ENCODE assay signal across 9 cellular contexts in the genomic region with DNA sequence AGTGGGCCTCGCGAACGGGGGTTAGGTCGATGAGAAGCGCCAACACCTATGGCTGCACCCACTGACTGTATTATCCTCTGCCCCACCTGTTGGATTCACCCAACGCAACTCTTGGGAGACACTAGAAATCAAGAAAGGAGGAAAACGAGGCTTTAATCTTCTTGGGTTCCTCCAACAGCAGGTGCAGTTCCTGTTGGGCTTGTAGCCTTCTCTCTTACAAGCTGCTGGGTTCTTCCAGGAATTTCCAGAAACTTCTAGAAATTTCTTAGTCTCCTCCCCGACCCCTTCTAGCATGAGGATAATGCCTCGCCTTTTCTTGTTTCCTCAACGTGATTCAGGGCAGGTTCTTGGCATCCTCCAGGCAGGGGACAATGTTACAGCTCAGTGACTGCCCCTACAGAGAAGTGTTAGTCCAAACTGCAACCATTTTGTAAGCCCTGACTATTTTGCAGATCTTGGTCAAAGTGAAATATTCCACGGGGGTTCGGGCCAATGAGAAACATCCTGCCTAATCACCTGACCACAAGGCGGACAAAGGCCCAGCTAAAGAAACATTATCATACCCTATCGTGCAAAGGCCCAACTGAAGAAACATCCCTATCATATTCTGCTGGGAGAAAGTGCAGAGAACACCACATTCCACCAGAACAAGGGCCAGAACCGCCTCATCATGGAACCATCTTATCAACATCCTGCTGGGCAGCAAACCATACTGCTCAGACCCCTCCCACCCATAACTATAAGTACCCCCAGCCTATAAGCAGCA. TPM values are rescaled to one million over a fixed set of nuclear protein-coding genes. Genes with fewer than 3 reads are reported as not detected.
DNase-seq lines count a peak whose midpoint lies in the region; ATAC-seq, FAIRE-seq and TF ChIP-seq lines count a peak whose summit lies in the region.
"Had no signal": no experiment of that assay in that cellular context is flagged by ENCODE, and none has a peak within 500 bp of the region (broad histone marks: within the 10 kb centered on the region; RNA-seq: fewer than 3 reads in every experiment).

No MANE protein-coding gene starts in this region.

- H3K27ac ChIP-seq in HUES48 (ENCODE audit: low read depth, low read length) (no peak overlapping the region), keratinocyte (ENCODE audit: control insufficient read depth, insufficient read depth, low read length) (no peak overlapping the region)

- H3K4me3 ChIP-seq in HUES48 (ENCODE audit: low read depth, low read length) (peak overlapping the region; percentile 70), keratinocyte (ENCODE audit: control insufficient read depth in 2 of 3, extremely low read depth in 1 of 3, insufficient read depth in 2 of 3, low read depth in 1 of 3, low read length in 3 of 3) (peak overlapping the region in 1 of 3 experiments; percentile 34)

- peaks cover 36% of the 10 kb centered on the region for H3K36me3 Mint-ChIP-seq in brain
- H3K36me3 Mint-ChIP-seq in stimulated activated memory B cell treated with anti-CD40 and anti-IgM and Interleukin-4, amounts not matched to agents 10 μg/mL and 1 μg/mL and 100 μg/mL, for 72 hours, result no peaks in the 10 kb centered on the region

- DNase-seq in keratinocyte (ENCODE audit: low read depth, low spot score), result no peak
- DNase-seq in NCI-H2171 (lab: John Stamatoyannopoulos, UW), result no peak
- no peak for DNase-seq in SK-N-DZ (ENCODE audit: low spot score)
- DNase-seq in DMS53 treated with DMSO at 0.1 percent for 48 hours (lab: John Stamatoyannopoulos, UW; ENCODE audit: unreplicated experiment), result no peak
- DNase-seq: activated CD8-positive, alpha-beta memory T cell treated with anti-CD3 and anti-CD28 coated beads, Interleukin-2, amount 50 U/mL, for 48 hours had no signal

- H2AFZ ChIP-seq in keratinocyte (ENCODE audit: control insufficient read depth, low read length), result no peak overlapping the region

- no peaks in the 10 kb centered on the region for H4K20me1 ChIP-seq in keratinocyte (ENCODE audit: control insufficient read depth, extremely low read depth, insufficient read depth, low read length)

- H3K36me3 ChIP-seq in HUES48 (ENCODE audit: control insufficient read depth, insufficient read depth, low read length), result peaks cover 14% of the 10 kb centered on the region
- H3K36me3 ChIP-seq in keratinocyte (ENCODE audit: control insufficient read depth in 2 of 2, extremely low read depth in 1 of 2, insufficient read depth in 2 of 2, low read length in 2 of 2), result no peaks in the 10 kb centered on the region

- peaks cover 81% of the 10 kb centered on the region for H3K4me1 Mint-ChIP-seq in brain
- peaks cover 10% of the 10 kb centered on the region for H3K4me1 Mint-ChIP-seq in stimulated activated memory B cell treated with anti-CD40 and anti-IgM and Interleukin-4, amounts not matched to agents 10 μg/mL and 1 μg/mL and 100 μg/mL, for 72 hours

- no peaks in the 10 kb centered on the region for H3K9me1 ChIP-seq in keratinocyte (ENCODE audit: control insufficient read depth, extremely low read depth, insufficient read depth, low read length)

- peak overlapping the region; percentile 69 to 96 (median 88) for H3K27ac Mint-ChIP-seq in brain
- H3K27ac Mint-ChIP-seq in stimulated activated memory B cell treated with anti-CD40 and anti-IgM and Interleukin-4, amounts not matched to agents 10 μg/mL and 1 μg/mL and 100 μg/mL, for 72 hours, result no peak overlapping the region

- peaks cover 3% of the 10 kb centered on the region for H3K27me3 Mint-ChIP-seq in brain
- H3K27me3 Mint-ChIP-seq in stimulated activated memory B cell treated with anti-CD40 and anti-IgM and Interleukin-4, amounts not matched to agents 10 μg/mL and 1 μg/mL and 100 μg/mL, for 72 hours, result peaks cover 66% of the 10 kb centered on the region

- no peak for ATAC-seq in stimulated activated memory B cell treated with anti-CD40 and anti-IgM and Interleukin-4, amounts not matched to agents 10 μg/mL and 1 μg/mL and 100 μg/mL, for 72 hours
- no peak for ATAC-seq in HG03280 (IDR thresholded peaks at IDR 0.05; ENCODE audit: unreplicated experiment)

- dilution Hi-C loops in keratinocyte (cut with MboI; ENCODE audit: extremely low pct_ligation_motif_present, low sequenced_read_pairs), result no loop called here

- no peaks in the 10 kb centered on the region for H3K79me2 ChIP-seq in keratinocyte (ENCODE audit: control insufficient read depth, insufficient read depth, low read length)

- H3K9me3 ChIP-seq in HUES48 (ENCODE audit: control insufficient read depth, insufficient read depth, low read length) (no peaks in the 10 kb centered on the region), keratinocyte (ENCODE audit: control insufficient read depth, low read depth, low read length) (no peaks in the 10 kb centered on the region)

- peaks cover 0 to 3% (median 0%) of the 10 kb centered on the region in 5 experiments for H3K9me3 Mint-ChIP-seq in brain
- no peaks in the 10 kb centered on the region for H3K9me3 Mint-ChIP-seq in stimulated activated memory B cell treated with anti-CD40 and anti-IgM and Interleukin-4, amounts not matched to agents 10 μg/mL and 1 μg/mL and 100 μg/mL, for 72 hours

- no peak for TF ChIP-seq CTCF in brain (conservative IDR thresholded peaks at IDR 0.05)
- TF ChIP-seq CTCF in keratinocyte (optimal IDR thresholded peaks at IDR 0.05 in 1 of 3, IDR thresholded peaks at IDR 0.05 in 1 of 3, conservative IDR thresholded peaks at IDR 0.05 in 1 of 3; ENCODE audit: extremely low read depth in 1 of 3, insufficient read depth in 2 of 3, low read length in 3 of 3), result no peak

- H3K4me2 ChIP-seq in keratinocyte (ENCODE audit: control insufficient read depth, extremely low read depth, insufficient read depth, low read depth, low read length), result peak overlapping the region; percentile 52

- H3K27me3 ChIP-seq in HUES48 (ENCODE audit: control insufficient read depth, insufficient read depth, low read length) (peaks cover 4% of the 10 kb centered on the region; the same call in 1 of the 2 replicates), keratinocyte (ENCODE audit: control insufficient read depth, extremely low read depth, insufficient read depth, low read length) (no peaks in the 10 kb centered on the region)

- H3K9ac ChIP-seq in HUES48 (ENCODE audit: low read depth, low read length) (no peak overlapping the region), keratinocyte (ENCODE audit: control insufficient read depth, extremely low read depth, insufficient read depth, low read length) (no peak overlapping the region)

- H3K4me1 ChIP-seq in HUES48 (ENCODE audit: control insufficient read depth, insufficient read depth, low read length) (0 out of 2 replicates have a peak, but pooled peaks cover 7% of the 10 kb centered on the region), keratinocyte (ENCODE audit: control insufficient read depth, extremely low read depth, insufficient read depth, low read length) (peaks cover 11% of the 10 kb centered on the region)

- FAIRE-seq in keratinocyte (lab: Jason Lieb, UNC), result no peak

- peak overlapping the region; percentile 83 to 88 (median 84) for H3K4me3 Mint-ChIP-seq in brain
- H3K4me3 Mint-ChIP-seq in stimulated activated memory B cell treated with anti-CD40 and anti-IgM and Interleukin-4, amounts not matched to agents 10 μg/mL and 1 μg/mL and 100 μg/mL, for 72 hours, result peak overlapping the region; percentile 38

RNA-seq across cellular contexts. Expression of a gene that starts 0.6 kb away (rescaled TPM):
- polyA plus RNA-seq in brain (ENCODE audit: insufficient read depth, low read depth, low replicate concordance), result 59.3 TPM
- 0.16 to 0.28 TPM (median 0.24 TPM) in 3 replicates for polyA plus RNA-seq in keratinocyte
- 0.84 TPM for polyA plus RNA-seq in keratinocyte (2011; ENCODE audit: low read depth)
- 0.21 TPM in 2 replicates for polyA plus RNA-seq in keratinocyte (2011; cell fraction: cytosol; rRNA removed)
- polyA plus RNA-seq in keratinocyte (2011; cell fraction: nucleus; rRNA removed), result 0.23 and 0.24 TPM in 2 replicates
- 0.19 and 1.0 TPM in 2 replicates for polyA plus RNA-seq in keratinocyte (2012; ENCODE audit: low replicate concordance)
- polyA minus RNA-seq in keratinocyte, result 0.38 to 1.4 TPM in 2 of 3 replicates, not detected in the other
- not detected for polyA minus RNA-seq in keratinocyte (2011; cell fraction: cytosol; rRNA and poly(A)+ RNA removed)
- not detected in 2 replicates for polyA minus RNA-seq in keratinocyte (2011; cell fraction: nucleus; rRNA and poly(A)+ RNA removed)
- polyA plus RNA-seq in SK-N-DZ (2014; cell fraction: cytosol; rRNA removed), result 28.2 and 30.8 TPM in 2 replicates
- polyA plus RNA-seq in SK-N-DZ (2014; cell fraction: nucleus; rRNA removed), result 8.5 and 9.0 TPM in 2 replicates

RNA-seq across cellular contexts. Expression of a gene that starts 23.7 kb away (rescaled TPM):
- polyA plus RNA-seq in brain (ENCODE audit: insufficient read depth, low read depth, low replicate concordance), result 21.3 TPM
- polyA plus RNA-seq in keratinocyte, result 0.01 TPM in 1 of 3 replicates, not detected in the others
- not detected for polyA plus RNA-seq in keratinocyte (2011; ENCODE audit: low read depth)
- not detected in 2 replicates for polyA plus RNA-seq in keratinocyte (2011; cell fraction: cytosol; rRNA removed)
- 0.03 TPM in 1 of 2 replicates, not detected in the other for polyA plus RNA-seq in keratinocyte (2011; cell fraction: nucleus; rRNA removed)
- 0.03 and 0.04 TPM in 2 replicates for polyA plus RNA-seq in keratinocyte (2012; ENCODE audit: low replicate concordance)
- 0.07 TPM in 1 of 3 replicates, not detected in the others for polyA minus RNA-seq in keratinocyte
- not detected for polyA minus RNA-seq in keratinocyte (2011; cell fraction: cytosol; rRNA and poly(A)+ RNA removed)
- polyA minus RNA-seq in keratinocyte (2011; cell fraction: nucleus; rRNA and poly(A)+ RNA removed), result not detected in 2 replicates
- polyA plus RNA-seq in SK-N-DZ (2014; cell fraction: cytosol; rRNA removed), result 0.30 and 1.0 TPM in 2 replicates
- 0.52 and 1.0 TPM in 2 replicates for polyA plus RNA-seq in SK-N-DZ (2014; cell fraction: nucleus; rRNA removed)

RNA-seq across cellular contexts. Expression of a gene that starts 43.2 kb away (rescaled TPM):
- polyA plus RNA-seq in brain (ENCODE audit: insufficient read depth, low read depth, low replicate concordance) (5.3 TPM), keratinocyte (not detected in 3 replicates)
- polyA plus RNA-seq in keratinocyte (2011; ENCODE audit: low read depth), result not detected
- not detected in 2 replicates for polyA plus RNA-seq in keratinocyte (2011; cell fraction: cytosol; rRNA removed)
- not detected in 2 replicates for polyA plus RNA-seq in keratinocyte (2011; cell fraction: nucleus; rRNA removed)
- not detected in 2 replicates for polyA plus RNA-seq in keratinocyte (2012; ENCODE audit: low replicate concordance)
- not detected in 3 replicates for polyA minus RNA-seq in keratinocyte
- polyA minus RNA-seq in keratinocyte (2011; cell fraction: cytosol; rRNA and poly(A)+ RNA removed), result not detected
- polyA minus RNA-seq in keratinocyte (2011; cell fraction: nucleus; rRNA and poly(A)+ RNA removed), result not detected in 2 replicates
- 0.83 and 1.7 TPM in 2 replicates for polyA plus RNA-seq in SK-N-DZ (2014; cell fraction: cytosol; rRNA removed)
- 0.52 and 0.65 TPM in 2 replicates for polyA plus RNA-seq in SK-N-DZ (2014; cell fraction: nucleus; rRNA removed)

RNA-seq across cellular contexts. Expression of a gene that starts 58.6 kb away (rescaled TPM):
- polyA plus RNA-seq in brain (ENCODE audit: insufficient read depth, low read depth, low replicate concordance) (14.1 TPM), keratinocyte (5.2 to 5.6 TPM (median 5.4 TPM) in 3 replicates)
- 0.45 TPM for polyA plus RNA-seq in keratinocyte (2011; ENCODE audit: low read depth)
- 2.6 and 4.2 TPM in 2 replicates for polyA plus RNA-seq in keratinocyte (2011; cell fraction: cytosol; rRNA removed)
- polyA plus RNA-seq in keratinocyte (2011; cell fraction: nucleus; rRNA removed), result 4.1 and 5.1 TPM in 2 replicates
- polyA plus RNA-seq in keratinocyte (2012; ENCODE audit: low replicate concordance), result 0.56 and 8.7 TPM in 2 replicates
- polyA minus RNA-seq in keratinocyte, result 2.8 to 5.1 TPM (median 3.6 TPM) in 3 replicates
- 5.8 TPM for polyA minus RNA-seq in keratinocyte (2011; cell fraction: cytosol; rRNA and poly(A)+ RNA removed)
- polyA minus RNA-seq in keratinocyte (2011; cell fraction: nucleus; rRNA and poly(A)+ RNA removed), result 2.2 and 2.7 TPM in 2 replicates
- 4.8 and 9.1 TPM in 2 replicates for polyA plus RNA-seq in SK-N-DZ (2014; cell fraction: cytosol; rRNA removed)
- polyA plus RNA-seq in SK-N-DZ (2014; cell fraction: nucleus; rRNA removed), result 4.8 and 5.4 TPM in 2 replicates

Comparison
In these comparisons a context has a peak if more than half of its experiments do, and no peak if none do; other contexts are left out.
1. RNA of a gene that starts 0.6 kb away (polyA plus RNA-seq): 59.3 TPM in brain (single experiment); 0.16 to 1.0 TPM in keratinocyte; every median in the first group is over 10 times any median in the second.
2. RNA of a gene that starts 23.7 kb away (polyA plus RNA-seq): 21.3 TPM in brain (single experiment); 0.01 to 0.04 TPM in keratinocyte; every median in the first group is over 10 times any median in the second.